28 cellular contexts compared by ENCODE assay signal in genomic region chr1:177270863-177271262, GRCh38.
"Had no signal": no experiment of that assay in that cellular context is flagged by ENCODE, and none has a peak within 500 bp of the region (broad histone marks: within the 10 kb centered on the region; RNA-seq: fewer than 3 reads in every experiment).

No MANE protein-coding gene starts in this region.

- H3K27ac ChIP-seq: esophagus muscularis mucosa, lower lobe of right lung, ovary, psoas muscle, sigmoid colon, skin epidermis, thoracic aorta, tibial nerve, upper lobe of left lung, uterus had no signal

- H3K36me3 ChIP-seq: esophagus muscularis mucosa, lower lobe of right lung, ovary, sigmoid colon, thoracic aorta, tibial nerve, upper lobe of left lung, uterus had no signal

- FAIRE-seq: frontal cortex had no signal

- DNase-seq: cerebellar nuclear complex; cortex of kidney; hypothalamus; immature natural killer cell; islet precursor cell; kidney glomerular epithelial cell; left colon; left ventricle myocardium superior; lower lobe of right lung; natural killer cell; occipital lobe; ovary; posterior cingulate gyrus; psoas muscle; right cardiac atrium; sigmoid colon; stimulated activated CD4-positive, alpha-beta T cell treated with anti-CD3 and anti-CD28 coated beads, Interleukin-12 subunit alpha, Interleukin-12 subunit beta, amount 100 ng/mL, for 4 hours; stimulated activated CD4-positive, alpha-beta T cell treated with anti-CD3 and anti-CD28 coated beads, Interleukin-2, amount 100 ng/mL, for 24 hours; stimulated activated CD4-positive, alpha-beta T cell treated with anti-CD3 and anti-CD28 coated beads, Interleukin-4, amount 100 ng/mL, for 24 hours; stimulated activated naive CD8-positive, alpha-beta T cell treated with anti-CD3 and anti-CD28 coated beads, Interleukin-15, Interleukin-2, amounts not matched to agents 100 U/mL and 50 U/mL, for 24 hours; upper lobe of left lung; uterus had no signal

- H3K4me3 ChIP-seq: esophagus muscularis mucosa, lower lobe of right lung, ovary, psoas muscle, sigmoid colon, skin epidermis, thoracic aorta, tibial nerve, upper lobe of left lung, uterus had no signal

- ATAC-seq: left colon; left ventricle myocardium superior; lower lobe of right lung; natural killer cell; psoas muscle; right cardiac atrium; stimulated activated effector memory CD8-positive, alpha-beta T cell treated with anti-CD3 and anti-CD28 coated beads, Interleukin-12 subunit alpha, Interleukin-12 subunit beta, amount 100 ng/mL, for 72 hours; stimulated activated naive CD8-positive, alpha-beta T cell treated with anti-CD3 and anti-CD28 coated beads, Interleukin-15, Interleukin-2, amounts not matched to agents 100 U/mL and 50 U/mL, for 24 hours had no signal

- H3K27me3 ChIP-seq: esophagus muscularis mucosa, ovary, sigmoid colon, tibial nerve, upper lobe of left lung, uterus had no signal

- H3K9me3 ChIP-seq: esophagus muscularis mucosa, lower lobe of right lung, ovary, psoas muscle, sigmoid colon, thoracic aorta, tibial nerve, upper lobe of left lung, uterus had no signal
